In the genomic region with DNA sequence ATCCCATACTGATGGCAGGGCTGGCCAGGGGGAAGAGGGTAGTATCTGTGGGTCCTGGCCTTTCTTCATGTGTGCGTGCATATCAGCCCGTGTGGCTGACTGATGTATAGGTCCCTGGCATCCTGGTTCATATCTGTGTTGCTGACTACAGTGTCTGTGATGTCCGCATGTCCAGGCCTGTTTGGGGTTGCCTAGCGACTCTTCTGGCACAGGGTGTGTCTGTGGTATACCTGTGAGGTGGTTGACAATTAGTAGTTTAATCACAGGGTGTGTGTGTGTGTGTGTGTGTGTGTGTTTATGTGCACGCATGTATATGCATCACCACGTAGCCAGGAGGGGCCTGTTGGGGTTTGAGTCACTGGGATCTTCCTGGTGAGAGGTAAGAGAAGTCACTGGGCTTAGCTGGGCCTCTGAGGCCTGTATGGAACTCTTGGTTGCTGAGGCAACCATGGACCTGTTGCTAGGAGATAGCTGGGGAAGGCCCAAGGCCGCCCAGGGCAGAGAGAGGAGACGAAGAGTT, we compare ENCODE assay signal across 1 cellular context.
TF ChIP-seq lines count a peak whose summit lies in the region.

No MANE protein-coding gene starts in this region.

TF ChIP-seq in GM23338, 12 proteins besides CTCF, POLR2A, EP300 and RAD21:
- TF ChIP-seq ZNF114 (CRISPR knock-in tag; IDR thresholded peaks at IDR 0.05) (no peak), ZNF331 (CRISPR knock-in tag; IDR thresholded peaks at IDR 0.05; ENCODE audit: low read depth) (no peak), EZH2phosphoT487 (IDR thresholded peaks at IDR 0.05; ENCODE audit: unreplicated experiment) (no peak), JUNB (IDR thresholded peaks at IDR 0.05; ENCODE audit: unreplicated experiment) (no peak), STAT1 (IDR thresholded peaks at IDR 0.05; ENCODE audit: unreplicated experiment) (no peak), CREB1 (CRISPR knock-in tag; IDR thresholded peaks at IDR 0.05; ENCODE audit: low read depth) (no peak), EZH2 (IDR thresholded peaks at IDR 0.05; ENCODE audit: low read depth, unreplicated experiment) (no peak), NANOG (IDR thresholded peaks at IDR 0.05; ENCODE audit: borderline replicate concordance) (no peak), POLR2AphosphoS5 (IDR thresholded peaks at IDR 0.05; ENCODE audit: low read depth) (no peak)
- TF ChIP-seq, protein P1, sequence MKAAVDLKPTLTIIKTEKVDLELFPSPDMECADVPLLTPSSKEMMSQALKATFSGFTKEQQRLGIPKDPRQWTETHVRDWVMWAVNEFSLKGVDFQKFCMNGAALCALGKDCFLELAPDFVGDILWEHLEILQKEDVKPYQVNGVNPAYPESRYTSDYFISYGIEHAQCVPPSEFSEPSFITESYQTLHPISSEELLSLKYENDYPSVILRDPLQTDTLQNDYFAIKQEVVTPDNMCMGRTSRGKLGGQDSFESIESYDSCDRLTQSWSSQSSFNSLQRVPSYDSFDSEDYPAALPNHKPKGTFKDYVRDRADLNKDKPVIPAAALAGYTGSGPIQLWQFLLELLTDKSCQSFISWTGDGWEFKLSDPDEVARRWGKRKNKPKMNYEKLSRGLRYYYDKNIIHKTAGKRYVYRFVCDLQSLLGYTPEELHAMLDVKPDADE (IDR thresholded peaks at IDR 0.05), result no peak
- TF ChIP-seq, protein P2, sequence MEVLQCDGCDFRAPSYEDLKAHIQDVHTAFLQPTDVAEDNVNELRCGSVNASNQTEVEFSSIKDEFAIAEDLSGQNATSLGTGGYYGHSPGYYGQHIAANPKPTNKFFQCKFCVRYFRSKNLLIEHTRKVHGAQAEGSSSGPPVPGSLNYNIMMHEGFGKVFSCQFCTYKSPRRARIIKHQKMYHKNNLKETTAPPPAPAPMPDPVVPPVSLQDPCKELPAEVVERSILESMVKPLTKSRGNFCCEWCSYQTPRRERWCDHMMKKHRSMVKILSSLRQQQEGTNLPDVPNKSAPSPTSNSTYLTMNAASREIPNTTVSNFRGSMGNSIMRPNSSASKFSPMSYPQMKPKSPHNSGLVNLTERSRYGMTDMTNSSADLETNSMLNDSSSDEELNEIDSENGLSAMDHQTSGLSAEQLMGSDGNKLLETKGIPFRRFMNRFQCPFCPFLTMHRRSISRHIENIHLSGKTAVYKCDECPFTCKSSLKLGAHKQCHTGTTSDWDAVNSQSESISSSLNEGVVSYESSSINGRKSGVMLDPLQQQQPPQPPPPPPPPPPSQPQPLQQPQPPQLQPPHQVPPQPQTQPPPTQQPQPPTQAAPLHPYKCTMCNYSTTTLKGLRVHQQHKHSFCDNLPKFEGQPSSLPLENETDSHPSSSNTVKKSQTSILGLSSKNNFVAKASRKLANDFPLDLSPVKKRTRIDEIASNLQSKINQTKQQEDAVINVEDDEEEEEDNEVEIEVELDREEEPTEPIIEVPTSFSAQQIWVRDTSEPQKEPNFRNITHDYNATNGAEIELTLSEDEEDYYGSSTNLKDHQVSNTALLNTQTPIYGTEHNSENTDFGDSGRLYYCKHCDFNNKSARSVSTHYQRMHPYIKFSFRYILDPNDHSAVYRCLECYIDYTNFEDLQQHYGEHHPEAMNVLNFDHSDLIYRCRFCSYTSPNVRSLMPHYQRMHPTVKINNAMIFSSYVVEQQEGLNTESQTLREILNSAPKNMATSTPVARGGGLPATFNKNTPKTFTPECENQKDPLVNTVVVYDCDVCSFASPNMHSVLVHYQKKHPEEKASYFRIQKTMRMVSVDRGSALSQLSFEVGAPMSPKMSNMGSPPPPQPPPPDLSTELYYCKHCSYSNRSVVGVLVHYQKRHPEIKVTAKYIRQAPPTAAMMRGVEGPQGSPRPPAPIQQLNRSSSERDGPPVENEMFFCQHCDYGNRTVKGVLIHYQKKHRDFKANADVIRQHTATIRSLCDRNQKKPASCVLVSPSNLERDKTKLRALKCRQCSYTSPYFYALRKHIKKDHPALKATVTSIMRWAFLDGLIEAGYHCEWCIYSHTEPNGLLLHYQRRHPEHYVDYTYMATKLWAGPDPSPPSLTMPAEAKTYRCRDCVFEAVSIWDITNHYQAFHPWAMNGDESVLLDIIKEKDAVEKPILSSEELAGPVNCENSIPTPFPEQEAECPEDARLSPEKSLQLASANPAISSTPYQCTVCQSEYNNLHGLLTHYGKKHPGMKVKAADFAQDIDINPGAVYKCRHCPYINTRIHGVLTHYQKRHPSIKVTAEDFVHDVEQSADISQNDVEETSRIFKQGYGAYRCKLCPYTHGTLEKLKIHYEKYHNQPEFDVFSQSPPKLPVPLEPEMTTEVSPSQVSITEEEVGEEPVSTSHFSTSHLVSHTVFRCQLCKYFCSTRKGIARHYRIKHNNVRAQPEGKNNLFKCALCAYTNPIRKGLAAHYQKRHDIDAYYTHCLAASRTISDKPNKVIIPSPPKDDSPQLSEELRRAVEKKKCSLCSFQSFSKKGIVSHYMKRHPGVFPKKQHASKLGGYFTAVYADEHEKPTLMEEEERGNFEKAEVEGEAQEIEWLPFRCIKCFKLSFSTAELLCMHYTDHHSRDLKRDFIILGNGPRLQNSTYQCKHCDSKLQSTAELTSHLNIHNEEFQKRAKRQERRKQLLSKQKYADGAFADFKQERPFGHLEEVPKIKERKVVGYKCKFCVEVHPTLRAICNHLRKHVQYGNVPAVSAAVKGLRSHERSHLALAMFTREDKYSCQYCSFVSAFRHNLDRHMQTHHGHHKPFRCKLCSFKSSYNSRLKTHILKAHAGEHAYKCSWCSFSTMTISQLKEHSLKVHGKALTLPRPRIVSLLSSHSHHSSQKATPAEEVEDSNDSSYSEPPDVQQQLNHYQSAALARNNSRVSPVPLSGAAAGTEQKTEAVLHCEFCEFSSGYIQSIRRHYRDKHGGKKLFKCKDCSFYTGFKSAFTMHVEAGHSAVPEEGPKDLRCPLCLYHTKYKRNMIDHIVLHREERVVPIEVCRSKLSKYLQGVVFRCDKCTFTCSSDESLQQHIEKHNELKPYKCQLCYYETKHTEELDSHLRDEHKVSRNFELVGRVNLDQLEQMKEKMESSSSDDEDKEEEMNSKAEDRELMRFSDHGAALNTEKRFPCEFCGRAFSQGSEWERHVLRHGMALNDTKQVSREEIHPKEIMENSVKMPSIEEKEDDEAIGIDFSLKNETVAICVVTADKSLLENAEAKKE (CRISPR knock-in tag; IDR thresholded peaks at IDR 0.05), result no peak
- TF ChIP-seq, protein P3, sequence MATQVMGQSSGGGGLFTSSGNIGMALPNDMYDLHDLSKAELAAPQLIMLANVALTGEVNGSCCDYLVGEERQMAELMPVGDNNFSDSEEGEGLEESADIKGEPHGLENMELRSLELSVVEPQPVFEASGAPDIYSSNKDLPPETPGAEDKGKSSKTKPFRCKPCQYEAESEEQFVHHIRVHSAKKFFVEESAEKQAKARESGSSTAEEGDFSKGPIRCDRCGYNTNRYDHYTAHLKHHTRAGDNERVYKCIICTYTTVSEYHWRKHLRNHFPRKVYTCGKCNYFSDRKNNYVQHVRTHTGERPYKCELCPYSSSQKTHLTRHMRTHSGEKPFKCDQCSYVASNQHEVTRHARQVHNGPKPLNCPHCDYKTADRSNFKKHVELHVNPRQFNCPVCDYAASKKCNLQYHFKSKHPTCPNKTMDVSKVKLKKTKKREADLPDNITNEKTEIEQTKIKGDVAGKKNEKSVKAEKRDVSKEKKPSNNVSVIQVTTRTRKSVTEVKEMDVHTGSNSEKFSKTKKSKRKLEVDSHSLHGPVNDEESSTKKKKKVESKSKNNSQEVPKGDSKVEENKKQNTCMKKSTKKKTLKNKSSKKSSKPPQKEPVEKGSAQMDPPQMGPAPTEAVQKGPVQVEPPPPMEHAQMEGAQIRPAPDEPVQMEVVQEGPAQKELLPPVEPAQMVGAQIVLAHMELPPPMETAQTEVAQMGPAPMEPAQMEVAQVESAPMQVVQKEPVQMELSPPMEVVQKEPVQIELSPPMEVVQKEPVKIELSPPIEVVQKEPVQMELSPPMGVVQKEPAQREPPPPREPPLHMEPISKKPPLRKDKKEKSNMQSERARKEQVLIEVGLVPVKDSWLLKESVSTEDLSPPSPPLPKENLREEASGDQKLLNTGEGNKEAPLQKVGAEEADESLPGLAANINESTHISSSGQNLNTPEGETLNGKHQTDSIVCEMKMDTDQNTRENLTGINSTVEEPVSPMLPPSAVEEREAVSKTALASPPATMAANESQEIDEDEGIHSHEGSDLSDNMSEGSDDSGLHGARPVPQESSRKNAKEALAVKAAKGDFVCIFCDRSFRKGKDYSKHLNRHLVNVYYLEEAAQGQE (IDR thresholded peaks at IDR 0.05; ENCODE audit: unreplicated experiment), result no peak
